ENCODE assay signal across 9 cellular contexts in genomic region chr6:41503841-41504525, GRCh38. TPM values are rescaled to one million over a fixed set of nuclear protein-coding genes. Genes with fewer than 3 reads are reported as not detected.
DNase-seq lines count a peak whose midpoint lies in the region; ATAC-seq, FAIRE-seq and TF ChIP-seq lines count a peak whose summit lies in the region.
"Had no signal": no experiment of that assay in that cellular context is flagged by ENCODE, and none has a peak within 500 bp of the region (broad histone marks: within the 10 kb centered on the region; RNA-seq: fewer than 3 reads in every experiment).

No MANE protein-coding gene starts in this region.

- FAIRE-seq in K562 (lab: Jason Lieb, UNC): no peak

- H4K20me1 ChIP-seq in K562 (replicated peaks; ENCODE audit: control insufficient read depth, insufficient read depth, low read length): peaks cover 8% of the 10 kb centered on the region; the same call in 1 of the 2 replicates

- intact Hi-C loops in K562 (cut with micrococcal nuclease): no loop called here
- intact Hi-C loops in left lung (cut with DNase I): no loop called here

- no peaks in the 10 kb centered on the region for H3K79me2 ChIP-seq in K562 (ENCODE audit: control insufficient read depth, insufficient read depth, low read length)

- in situ Hi-C loops in K562 (cut with MboI): no loop called here

- POLR2A ChIA-PET in K562 (lab: Yijun Ruan, JAX): no interaction called here

- BruUV-seq in K562 (replicated peaks; lab: Mats Ljungman, UMichigan): no TSS peak

- TF ChIP-seq CTCF in K562 (IDR thresholded peaks at IDR 0.05 in 2 of 3, conservative IDR thresholded peaks at IDR 0.05 in 1 of 3; ENCODE audit: insufficient read depth in 2 of 3, low read depth in 1 of 3, low read length in 3 of 3): no peak
- TF ChIP-seq CTCF in left lung (IDR thresholded peaks at IDR 0.05): no peak

- no peak overlapping the region for H3K4me2 ChIP-seq in K562 (ENCODE audit: insufficient read depth, low read length)

- H3K9ac ChIP-seq in K562 (ENCODE audit: insufficient read depth in 1 of 2, low read depth in 2 of 2, low read length in 2 of 2): no peak overlapping the region

- no peaks in the 10 kb centered on the region for H3K9me1 ChIP-seq in K562 (ENCODE audit: control insufficient read depth, insufficient read depth, low read length)

- no peak for TF ChIP-seq EP300 in K562 (IDR thresholded peaks at IDR 0.05; ENCODE audit: low read length)

- CTCF ChIA-PET in K562 (lab: Yijun Ruan, JAX; ENCODE audit: low intra/inter-chr PET ratio): no interaction called here

- ATAC-seq in HG02588 (IDR thresholded peaks at IDR 0.05; ENCODE audit: unreplicated experiment) (peak; percentile 49), K562 (no peak), left lung (peak; percentile 56), HG02763 (IDR thresholded peaks at IDR 0.05; ENCODE audit: unreplicated experiment) (no peak), GM18498 (IDR thresholded peaks at IDR 0.05; ENCODE audit: unreplicated experiment) (no peak)

- H3K27ac ChIP-seq in K562 (ENCODE audit: extremely low read depth, low read depth, low read length): no peak overlapping the region
- peak overlapping the region in 1 of 2 donors; percentile 85 for H3K27ac ChIP-seq in left lung
- peak overlapping the region; percentile 79 for H3K27ac ChIP-seq in thymus (ENCODE audit: low read depth)
- H3K27ac ChIP-seq: neutrophil had no signal

- H3K36me3 ChIP-seq in K562 (ENCODE audit: control insufficient read depth, insufficient read depth, low read length) (no peaks in the 10 kb centered on the region), left lung (no peaks in the 10 kb centered on the region), thymus (ENCODE audit: control insufficient read depth, insufficient read depth) (no peaks in the 10 kb centered on the region)
- H3K36me3 ChIP-seq: neutrophil had no signal

- peaks cover 27 to 51% of the 10 kb centered on the region in 2 experiments for H3K27me3 ChIP-seq in K562 (ENCODE audit: control insufficient read depth in 2 of 2, insufficient read depth in 2 of 2, low read length in 2 of 2)
- peaks cover 10 to 85% of the 10 kb centered on the region in 2 donors for H3K27me3 ChIP-seq in left lung
- peaks cover 59% of the 10 kb centered on the region for H3K27me3 ChIP-seq in thymus (ENCODE audit: control insufficient read depth, insufficient read depth)

- DNase-seq in D341Med (ENCODE audit: low spot score) (peak; percentile 71), K562 (ENCODE audit: extremely low read depth in 1 of 4, low spot score in 3 of 4) (no peak), left lung (no peak), NOMO-1 treated with dmso at 0.1 percent for 144 hours (lab: John Stamatoyannopoulos, UW; ENCODE audit: unreplicated experiment) (no peak)

- TF ChIP-seq POLR2A in K562 (conservative IDR thresholded peaks at IDR 0.05): no peak

- no peak for TF ChIP-seq RAD21 in K562 (CRISPR knock-in tag; conservative IDR thresholded peaks at IDR 0.05 in 1 of 2, IDR thresholded peaks at IDR 0.05 in 1 of 2)

- H3K4me3 ChIP-seq in K562 (no peak overlapping the region), left lung (peak overlapping the region; percentile 13 to 22), thymus (ENCODE audit: low read length) (peak overlapping the region; percentile 6)

- H2AFZ ChIP-seq in K562 (ENCODE audit: low read depth, low read length): no peak overlapping the region

- H3K9me3 ChIP-seq in K562 (replicated peaks; ENCODE audit: control insufficient read depth, insufficient read depth, low read depth, low read length) (no peaks in the 10 kb centered on the region), left lung (no peaks in the 10 kb centered on the region), thymus (ENCODE audit: control insufficient read depth) (no peaks in the 10 kb centered on the region)
- H3K9me3 ChIP-seq: neutrophil had no signal

- H3K4me1 ChIP-seq in K562 (replicated peaks in 1 of 2; ENCODE audit: control insufficient read depth in 2 of 2, insufficient read depth in 2 of 2, low read length in 2 of 2) (peaks cover 0 to 17% of the 10 kb centered on the region in 2 experiments; a peak in 2 of 5 replicates), left lung (peaks cover 27 to 30% of the 10 kb centered on the region in 2 donors), thymus (ENCODE audit: control insufficient read depth, insufficient read depth, low read length) (no peaks in the 10 kb centered on the region)

- 46% methylated on average over 44 of the region's 55 CpGs for whole genome bisulfite sequencing in K562 (ENCODE audit: insufficient coverage, low coverage, missing lambda C conversion rate)
- WGBS in thymus: 3% methylated on average over 55 of the region's 55 CpGs

TF ChIP-seq in K562, 482 proteins besides CTCF, POLR2A, EP300 and RAD21:
- TF ChIP-seq ZNF780A (CRISPR knock-in tag; IDR thresholded peaks at IDR 0.05) (no peak), TEAD4 (IDR thresholded peaks at IDR 0.05; ENCODE audit: low read length) (no peak), TEAD4 (CRISPR knock-in tag; IDR thresholded peaks at IDR 0.05; ENCODE audit: borderline replicate concordance) (no peak), ZBTB7A (IDR thresholded peaks at IDR 0.05; ENCODE audit: borderline replicate concordance, control insufficient read depth, low read depth, low read length) (0 out of 2 replicates have a peak, but pooled peaks have one; percentile 18)

RNA-seq across cellular contexts. Expression of gene FOXP4, which starts 42.2 kb away (rescaled TPM):
- 5.5 and 10.3 TPM in 2 replicates for total RNA-seq in K562 (2011; cell fraction: chromatin; rRNA removed; ENCODE audit: low replicate concordance)
- 4.9 and 8.2 TPM in 2 replicates for total RNA-seq in K562 (2011; cell fraction: nucleolus; rRNA removed)
- total RNA-seq in K562 (2011; cell fraction: nucleoplasm; rRNA removed): 5.6 and 10.2 TPM in 2 replicates
- 3.4 and 5.9 TPM in 2 replicates for total RNA-seq in K562 (2014; rRNA removed)
- 0.70 and 1.1 TPM in 2 replicates for total RNA-seq in K562 (2014; rRNA removed; fragmentation: Illumina TruSeq; extraction: Trizol)
- 2.3 TPM in 2 replicates for total RNA-seq in K562 (2015; rRNA removed; fragmentation: Illumina TruSeq; extraction: Trizol)
- 26.7 and 29.4 TPM in 2 replicates for total RNA-seq in K562 (2021)
- 1.2 and 2.9 TPM in 2 replicates for polyA plus RNA-seq in K562 (2011; rRNA removed)
- polyA plus RNA-seq in K562 (2011; cell fraction: cytosol; rRNA removed): 1.5 and 3.9 TPM in 2 replicates
- polyA plus RNA-seq in K562 (2011; cell fraction: nucleus; rRNA removed): 4.4 and 9.6 TPM in 2 replicates
- polyA plus RNA-seq in K562 (2012): 17.6 and 30.3 TPM in 2 replicates
- 5.9 and 13.8 TPM in 2 replicates for polyA plus RNA-seq in K562 (2014; fragmentation: Illumina TruSeq; extraction: Trizol)
- polyA plus RNA-seq in K562 (2014; fragmentation: Nextera tagmentation; extraction: Ambion mirVana): under 1 TPM; 0.11 TPM
- 6.7 and 7.4 TPM in 2 replicates for polyA plus RNA-seq in K562 (2014; rRNA removed)
- polyA minus RNA-seq in K562 (2011; rRNA and poly(A)+ RNA removed): 0.87 and 1.4 TPM in 2 replicates
- polyA minus RNA-seq in K562 (2011; cell fraction: cytosol; rRNA and poly(A)+ RNA removed): 7.2 and 14.0 TPM in 2 replicates
- polyA minus RNA-seq in K562 (2011; cell fraction: nucleus; rRNA and poly(A)+ RNA removed): 2.9 and 4.7 TPM in 2 replicates
- 10 to 100 TPM; 26.9 to 33.7 TPM for total RNA-seq in left lung
- 15.0 TPM for polyA plus RNA-seq in thymus

Comparison
In these comparisons a context has a peak if more than half of its experiments do, and no peak if none do; other contexts are left out.
1. ATAC-seq: peak in HG02588 (single experiment) and left lung (single experiment); none in K562 (single experiment), HG02763 (single experiment) and GM18498 (single experiment).